In genomic region chr5:8247485-8247884, GRCh38 we compare ENCODE assay signal across 18 cellular contexts.
DNase-seq lines count a peak whose midpoint lies in the region; ATAC-seq and TF ChIP-seq lines count a peak whose summit lies in the region.
"Had no signal": no experiment of that assay in that cellular context is flagged by ENCODE, and none has a peak within 500 bp of the region (broad histone marks: within the 10 kb centered on the region; RNA-seq: fewer than 3 reads in every experiment).

No MANE protein-coding gene starts in this region.

- no peaks in the 10 kb centered on the region for H3K79me1 ChIP-seq in IMR-90 (ENCODE audit: low read depth in 1 of 2, low read length in 2 of 2)

- H2AFZ ChIP-seq in IMR-90 (replicated peaks; ENCODE audit: low read length, poor library complexity) (no peak overlapping the region), PC-3 (ENCODE audit: low read length) (peak overlapping the region; percentile 61)
- H2AFZ ChIP-seq: parathyroid adenoma had no signal

- H3K9me3 ChIP-seq in IMR-90 (ENCODE audit: control insufficient read depth, insufficient read depth, low read length), result no peaks in the 10 kb centered on the region
- H3K9me3 ChIP-seq in PC-3 (ENCODE audit: low read length), result no peaks in the 10 kb centered on the region
- H3K9me3 ChIP-seq: colonic mucosa, sigmoid colon had no signal

- H4K20me1 ChIP-seq in IMR-90 (ENCODE audit: insufficient read depth, low read length) (no peaks in the 10 kb centered on the region), PC-3 (ENCODE audit: low read length) (no peaks in the 10 kb centered on the region)

- intact Hi-C loops in IMR-90 (cut with micrococcal nuclease) (loop anchor here (2.0 kb wide), 1 partner anchor 1297 kb away; no protein-coding TSS in a partner anchor), PC-3 (cut with micrococcal nuclease) (loop anchor here (1.0 to 10.0 kb wide), 5 partner anchors 148 to 960 kb away; no protein-coding TSS in a partner anchor)

- TF ChIP-seq POLR2A in IMR-90 (IDR thresholded peaks at IDR 0.05; ENCODE audit: low read depth, low read length), result no peak

- H3K36me3 ChIP-seq in IMR-90 (ENCODE audit: control insufficient read depth, insufficient read depth, low read length) (no peaks in the 10 kb centered on the region), PC-3 (ENCODE audit: low read depth, low read length) (no peaks in the 10 kb centered on the region)
- H3K36me3 ChIP-seq: colonic mucosa, sigmoid colon, tibial artery had no signal

- peak; percentile 38; the same call in 1 of the 2 replicates for TF ChIP-seq RAD21 in IMR-90 (IDR thresholded peaks at IDR 0.05; ENCODE audit: low read length)

- no peaks in the 10 kb centered on the region for H3F3A ChIP-seq in PC-3 (ENCODE audit: low read length, unreplicated experiment)

- H3K9me1 ChIP-seq in IMR-90 (ENCODE audit: insufficient read depth, low read length), result no peaks in the 10 kb centered on the region

- H3K18ac ChIP-seq in IMR-90 (ENCODE audit: low read depth, low read length), result no peak overlapping the region

- H3K4me2 ChIP-seq in IMR-90 (ENCODE audit: low read depth, low read length) (no peak overlapping the region), PC-3 (ENCODE audit: low read length) (peak overlapping the region; percentile 65)

- POLR2A ChIA-PET in IMR-90 (lab: Charles Lee; ENCODE audit: unreplicated experiment), result no interaction called here
- POLR2A ChIA-PET in PC-3 (lab: Charles Lee; ENCODE audit: unreplicated experiment), result no interaction called here

- no peaks in the 10 kb centered on the region for H3K27me3 ChIP-seq in IMR-90 (ENCODE audit: control insufficient read depth, insufficient read depth, low read length)
- no peaks in the 10 kb centered on the region for H3K27me3 ChIP-seq in PC-3 (ENCODE audit: low read length)
- H3K27me3 ChIP-seq: colonic mucosa, sigmoid colon, tibial artery had no signal

- CTCF ChIA-PET in IMR-90 (lab: Yijun Ruan, JAX), result interaction anchor here (0.8 kb wide), 1 partner anchor 8 kb away, joined by 4 read pairs; no protein-coding TSS in a partner anchor
- CTCF ChIA-PET in PC-3 (lab: Charles Lee), result interaction anchor here (0.5 to 0.6 kb wide), 2 partner anchors 114 to 138 kb away, joined by 4 to 8 read pairs; no protein-coding TSS in a partner anchor

- H2BK5ac ChIP-seq in IMR-90 (ENCODE audit: low read depth, low read length, poor library complexity, severe bottlenecking), result no peak overlapping the region

- no peak overlapping the region for H4K8ac ChIP-seq in IMR-90 (ENCODE audit: low read depth in 2 of 2, low read length in 2 of 2)

- dilution Hi-C loops in IMR-90 (cut with HindIII; ENCODE audit: low sequenced_read_pairs, unreplicated experiment), result no loop called here

- H3K9ac ChIP-seq in IMR-90 (ENCODE audit: low read depth, low read length), result no peak overlapping the region
- no peak overlapping the region for H3K9ac ChIP-seq in PC-3 (ENCODE audit: low read length)
- H3K9ac ChIP-seq: parathyroid adenoma had no signal

- H3K4me1 ChIP-seq in IMR-90 (ENCODE audit: control insufficient read depth, insufficient read depth, low read length) (no peaks in the 10 kb centered on the region), PC-3 (ENCODE audit: insufficient read depth, low read length) (peaks cover 3% of the 10 kb centered on the region; the same call in 1 of the 2 replicates)
- H3K4me1 ChIP-seq: colonic mucosa, parathyroid adenoma, sigmoid colon, tibial artery had no signal

- H4K91ac ChIP-seq in IMR-90 (ENCODE audit: insufficient read depth, low read depth, low read length), result no peak overlapping the region

- no peak overlapping the region for H2BK15ac ChIP-seq in IMR-90 (ENCODE audit: low read depth, low read length)

- H4K5ac ChIP-seq in IMR-90 (ENCODE audit: low read depth, low read length), result no peak overlapping the region

- H2AK5ac ChIP-seq in IMR-90 (ENCODE audit: low read depth, low read length), result no peak overlapping the region

- BruUV-seq in IMR-90 (replicated peaks; lab: Mats Ljungman, UMichigan) (no TSS peak), PC-3 (replicated peaks; lab: Mats Ljungman, UMichigan) (no TSS peak)

- DNase-seq in AG10803 (ENCODE audit: low read depth) (no peak), IMR-90 (peak; percentile 1), PC-3 (peak; percentile 58), foreskin fibroblast (peak in 1 of 2 donors; percentile 8), AG20443 (ENCODE audit: low spot score) (no peak)
- no peak for DNase-seq in central memory CD4-positive, alpha-beta T cell
- DNase-seq: activated CD4-positive, alpha-beta T cell treated with anti-CD3 and anti-CD28 coated beads, Interleukin-2, amount 50 U/mL, for 1 hour; activated naive CD4-positive, alpha-beta T cell; aorta; colonic mucosa; NCI-H345; SHP77; sigmoid colon; stimulated activated naive CD4-positive, alpha-beta T cell; tibial artery had no signal

- H3K4ac ChIP-seq in IMR-90 (ENCODE audit: low read depth, low read length), result no peak overlapping the region

- H2AK9ac ChIP-seq in IMR-90 (replicated peaks; ENCODE audit: low read depth, low read length, poor library complexity), result no peak overlapping the region

- no peak overlapping the region for H3K4me3 ChIP-seq in AG10803 (ENCODE audit: low read length)
- H3K4me3 ChIP-seq in IMR-90 (ENCODE audit: insufficient read depth, low read depth, low read length), result no peak overlapping the region
- H3K4me3 ChIP-seq in PC-3 (ENCODE audit: low read length), result peak overlapping the region; percentile 31
- H3K4me3 ChIP-seq in foreskin fibroblast (ENCODE audit: low read depth in 1 of 2, low read length in 2 of 2), result no peak overlapping the region
- H3K4me3 ChIP-seq: colonic mucosa, sigmoid colon, tibial artery had no signal

- H3K9me2 ChIP-seq in PC-3 (replicated peaks; ENCODE audit: low read length), result no peaks in the 10 kb centered on the region

- H3K27ac ChIP-seq in IMR-90 (ENCODE audit: insufficient read depth, low read length), result no peak overlapping the region
- no peak overlapping the region for H3K27ac ChIP-seq in PC-3 (ENCODE audit: low read length)
- H3K27ac ChIP-seq: colonic mucosa, parathyroid adenoma, sigmoid colon, tibial artery had no signal

- WGBS in IMR-90 (ENCODE audit: extremely low coverage in 2 of 2, insufficient read length in 1 of 2), 2 experiments, result no CpG with 5 or more reads among the region's 2 CpGs

- ATAC-seq in IMR-90 (ENCODE audit: low read depth) (peak; percentile 17; the same call in 1 of the 2 replicates), PC-3 (peak; percentile 31; the same call in 1 of the 2 replicates), GM21717 (IDR thresholded peaks at IDR 0.05; ENCODE audit: unreplicated experiment) (no peak), GM21825 (IDR thresholded peaks at IDR 0.05; ENCODE audit: unreplicated experiment) (no peak)

- TF ChIP-seq CTCF in AG10803 (conservative IDR thresholded peaks at IDR 0.05; ENCODE audit: low read length) (peak; percentile 20; the same call in 1 of the 2 replicates), IMR-90 (conservative IDR thresholded peaks at IDR 0.05; ENCODE audit: low read depth, low read length) (peak; percentile 33), PC-3 (conservative IDR thresholded peaks at IDR 0.05; ENCODE audit: low read depth, low read length) (peak; percentile 95), foreskin fibroblast (IDR thresholded peaks at IDR 0.05; ENCODE audit: low read depth, low read length) (peak; percentile 3)

- no peak overlapping the region for H3K14ac ChIP-seq in IMR-90 (replicated peaks; ENCODE audit: low read depth, low read length)

- H3K79me2 ChIP-seq in PC-3 (ENCODE audit: low read length), result no peaks in the 10 kb centered on the region
- H3K79me2 ChIP-seq: parathyroid adenoma had no signal

- no peak overlapping the region for H2BK20ac ChIP-seq in IMR-90 (ENCODE audit: low read depth, low read length)

- no peak overlapping the region for H3K56ac ChIP-seq in IMR-90 (ENCODE audit: extremely low read depth, insufficient read depth, low read length)

- no peak overlapping the region for H2BK120ac ChIP-seq in IMR-90 (ENCODE audit: low read depth, low read length)

- no peak overlapping the region for H3K23ac ChIP-seq in IMR-90 (ENCODE audit: low read depth, low read length)

- in situ Hi-C loops in IMR-90 (cut with MboI; ENCODE audit: low sequenced_read_pairs), result no loop called here

TF ChIP-seq in IMR-90, 13 proteins besides CTCF, POLR2A, EP300 and RAD21:
- TF ChIP-seq CEBPB (IDR thresholded peaks at IDR 0.05; ENCODE audit: low read depth, low read length), result no peak

Comparison
In these comparisons a context has a peak if more than half of its experiments do, and no peak if none do; other contexts are left out.
1. DNase-seq: peak in IMR-90 (single experiment) and PC-3 (single experiment); none in AG10803 (single experiment), central memory CD4-positive, alpha-beta T cell (single experiment) and AG20443 (single experiment).
2. CTCF ChIP-seq: peak in every context shown above with its lines; median percentile 95 in PC-3; 33 in IMR-90; 20 in AG10803; 3 in foreskin fibroblast.
3. ATAC-seq: peak in IMR-90 (single experiment) and PC-3 (single experiment); none in GM21717 (single experiment) and GM21825 (single experiment).